8 cellular contexts compared by ENCODE assay signal in genomic region chr7:98051118-98051744, GRCh38. TPM values are rescaled to one million over a fixed set of nuclear protein-coding genes. Genes with fewer than 3 reads are reported as not detected.
A peak's percentile ranks its signal among the peaks of the same experiment; 100 is the strongest.
DNase-seq lines count a peak whose midpoint lies in the region; ATAC-seq, FAIRE-seq and TF ChIP-seq lines count a peak whose summit lies in the region.

No MANE protein-coding gene starts in this region.

- peak; percentile 23 for DNase-seq in GM18507 (ENCODE audit: extremely low spot score, insufficient read length, low read depth)
- peak; percentile 39 for DNase-seq in NCI-H526 treated with DMSO at 0.1 percent for 48 hours (lab: John Stamatoyannopoulos, UW)
- peak; percentile 32 for DNase-seq in activated T-helper 2 cell treated with anti-CD3 and anti-CD28 coated beads, Interferon-gamma antibody, Interleukin-2, Interleukin-4, amounts not matched to agents 10 μg/mL and 5 μg/mL and 100 μg/mL, durations not matched to agents 14 hours and 24 hours and 36 hours (ENCODE audit: low spot score)
- DNase-seq in NCI-H510A (lab: John Stamatoyannopoulos, UW): no peak
- no peak for DNase-seq in HPDE6-E6E7 (ENCODE audit: extremely low spot score)

- TF ChIP-seq CTCF in neural cell (IDR thresholded peaks at IDR 0.05; ENCODE audit: poor library complexity, severe bottlenecking): peak; percentile 12

- no peaks in the 10 kb centered on the region for H3K9me2 ChIP-seq in neural cell (ENCODE audit: insufficient read depth, low read length)

- TF ChIP-seq RAD21 in neural cell (conservative IDR thresholded peaks at IDR 0.05): no peak

- no peaks in the 10 kb centered on the region for H4K20me1 ChIP-seq in neural cell (ENCODE audit: insufficient read depth)

- H3K27me3 Mint-ChIP-seq in activated T-helper 2 cell treated with anti-CD3 and anti-CD28 coated beads, Interferon-gamma antibody, Interleukin-2, Interleukin-4, amounts not matched to agents 10 μg/mL and 5 μg/mL and 100 μg/mL, durations not matched to agents 14 hours and 24 hours and 36 hours (ENCODE audit: low read depth): no peaks in the 10 kb centered on the region

- H3K27ac Mint-ChIP-seq in activated T-helper 2 cell treated with anti-CD3 and anti-CD28 coated beads, Interferon-gamma antibody, Interleukin-2, Interleukin-4, amounts not matched to agents 10 μg/mL and 5 μg/mL and 100 μg/mL, durations not matched to agents 14 hours and 24 hours and 36 hours: no peak overlapping the region

- no peak overlapping the region for H3K9ac ChIP-seq in neural cell (ENCODE audit: low read length)

- peaks cover 2% of the 10 kb centered on the region for H3K4me1 Mint-ChIP-seq in activated T-helper 2 cell treated with anti-CD3 and anti-CD28 coated beads, Interferon-gamma antibody, Interleukin-2, Interleukin-4, amounts not matched to agents 10 μg/mL and 5 μg/mL and 100 μg/mL, durations not matched to agents 14 hours and 24 hours and 36 hours (ENCODE audit: low read depth)

- ATAC-seq in HG03159 (IDR thresholded peaks at IDR 0.05; ENCODE audit: unreplicated experiment): no peak
- no peak for ATAC-seq in GM19324 (IDR thresholded peaks at IDR 0.05; ENCODE audit: low FRiP score, unreplicated experiment)

- no peak for TF ChIP-seq EP300 in neural cell (conservative IDR thresholded peaks at IDR 0.05; ENCODE audit: poor library complexity, severe bottlenecking)

- H3K36me3 ChIP-seq in neural cell (ENCODE audit: insufficient read depth, low read length): no peaks in the 10 kb centered on the region

- intact Hi-C loops in activated T-helper 2 cell treated with anti-CD3 and anti-CD28 coated beads, Interferon-gamma antibody, Interleukin-2, Interleukin-4, amounts not matched to agents 10 μg/mL and 5 μg/mL and 100 μg/mL, durations not matched to agents 14 hours and 24 hours and 36 hours (cut with micrococcal nuclease): no loop called here

- no peak overlapping the region for H3K27ac ChIP-seq in neural cell (ENCODE audit: low read length)

- no peak for FAIRE-seq in GM18507 (lab: Jason Lieb, UNC)

- no peaks in the 10 kb centered on the region for H3K79me2 ChIP-seq in neural cell (replicated peaks; ENCODE audit: insufficient read depth, low read length)

- no peaks in the 10 kb centered on the region for H3K9me3 Mint-ChIP-seq in activated T-helper 2 cell treated with anti-CD3 and anti-CD28 coated beads, Interferon-gamma antibody, Interleukin-2, Interleukin-4, amounts not matched to agents 10 μg/mL and 5 μg/mL and 100 μg/mL, durations not matched to agents 14 hours and 24 hours and 36 hours

- no peaks in the 10 kb centered on the region for H3K9me3 ChIP-seq in neural cell (ENCODE audit: low read length)

- H3K36me3 Mint-ChIP-seq in activated T-helper 2 cell treated with anti-CD3 and anti-CD28 coated beads, Interferon-gamma antibody, Interleukin-2, Interleukin-4, amounts not matched to agents 10 μg/mL and 5 μg/mL and 100 μg/mL, durations not matched to agents 14 hours and 24 hours and 36 hours (ENCODE audit: low read depth): no peaks in the 10 kb centered on the region

- no peak overlapping the region for H3K4me2 ChIP-seq in neural cell (ENCODE audit: low read length)

- H3K4me3 ChIP-seq in neural cell (ENCODE audit: low read length): peak overlapping the region; percentile 51

- no peaks in the 10 kb centered on the region for H3K27me3 ChIP-seq in neural cell (ENCODE audit: insufficient read depth, low read depth, low read length)

- H3K4me3 Mint-ChIP-seq in activated T-helper 2 cell treated with anti-CD3 and anti-CD28 coated beads, Interferon-gamma antibody, Interleukin-2, Interleukin-4, amounts not matched to agents 10 μg/mL and 5 μg/mL and 100 μg/mL, durations not matched to agents 14 hours and 24 hours and 36 hours (ENCODE audit: low read depth): no peak overlapping the region

- H2AFZ ChIP-seq in neural cell (ENCODE audit: low read depth, low read length): peak overlapping the region; percentile 33

- no peaks in the 10 kb centered on the region for H3F3A ChIP-seq in neural cell (ENCODE audit: insufficient read depth, low read length, poor library complexity, severe bottlenecking)

TF ChIP-seq in neural cell, 6 proteins besides CTCF, POLR2A, EP300 and RAD21:
- TF ChIP-seq POLR2AphosphoS5 (IDR thresholded peaks at IDR 0.05) (no peak), REST (IDR thresholded peaks at IDR 0.05; ENCODE audit: borderline replicate concordance) (no peak), SMC3 (conservative IDR thresholded peaks at IDR 0.05; ENCODE audit: poor library complexity) (no peak), EZH2 (IDR thresholded peaks at IDR 0.05; ENCODE audit: borderline replicate concordance, insufficient read depth, low read length, poor library complexity, severe bottlenecking) (no peak), TAF1 (IDR thresholded peaks at IDR 0.05; ENCODE audit: low read depth) (no peak), MXI1 (conservative IDR thresholded peaks at IDR 0.05; ENCODE audit: poor library complexity, severe bottlenecking) (no peak)

RNA-seq across cellular contexts. Expression of gene LMTK2, which starts 55.4 kb away (rescaled TPM):
- total RNA-seq in activated T-helper 2 cell treated with anti-CD3 and anti-CD28 coated beads, Interferon-gamma antibody, Interleukin-2, Interleukin-4, amounts not matched to agents 10 μg/mL and 5 μg/mL and 100 μg/mL, durations not matched to agents 14 hours and 24 hours and 36 hours: 14.7 and 15.0 TPM in 2 replicates
- 11.9 and 12.3 TPM in 2 replicates for polyA plus RNA-seq in neural cell
- polyA minus RNA-seq in neural cell: 39.0 and 40.9 TPM in 2 replicates

Comparison
In these comparisons a context has a peak if more than half of its experiments do, and no peak if none do; other contexts are left out.
1. DNase-seq: peak in GM18507 (single experiment), NCI-H526 treated with DMSO at 0.1 percent for 48 hours (single experiment) and activated T-helper 2 cell treated with anti-CD3 and anti-CD28 coated beads, Interferon-gamma antibody, Interleukin-2, Interleukin-4, amounts not matched to agents 10 μg/mL and 5 μg/mL and 100 μg/mL, durations not matched to agents 14 hours and 24 hours and 36 hours (single experiment); none in NCI-H510A (single experiment) and HPDE6-E6E7 (single experiment).